In the genomic region with DNA sequence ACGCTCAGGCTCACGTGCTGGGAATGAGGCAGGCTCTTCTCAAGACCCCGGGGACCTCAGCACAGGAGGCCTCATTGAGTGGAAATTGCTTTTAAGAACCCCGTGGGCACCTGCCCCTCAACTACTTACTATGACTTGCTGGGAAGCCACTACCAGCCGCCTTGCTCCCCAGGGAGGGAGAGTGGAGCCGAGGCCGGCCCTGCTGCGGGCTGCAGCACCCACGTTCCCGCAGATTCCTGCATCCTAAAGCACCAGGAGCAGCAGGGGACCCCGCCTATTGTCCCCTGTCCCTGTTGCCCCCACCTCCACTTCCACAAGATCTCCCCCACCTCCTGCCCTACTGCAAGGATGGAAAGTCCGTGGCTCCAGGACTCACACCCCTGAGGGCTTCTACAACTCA, we compare ENCODE assay signal across 23 cellular contexts.
"Had no signal": no experiment of that assay in that cellular context is flagged by ENCODE, and none has a peak within 500 bp of the region (broad histone marks: within the 10 kb centered on the region; RNA-seq: fewer than 3 reads in every experiment).

No MANE protein-coding gene starts in this region.

- H3K27ac Mint-ChIP-seq: dendritic cell treated with granulocyte-macrophage colony-stimulating factor and Interleukin-4, amounts not matched to agents 40 ng/mL and 50 ng/mL, for 4 days; effector memory CD8-positive, alpha-beta T cell; endodermal cell had no signal

- H3K9me3 ChIP-seq: colonic mucosa, esophagus muscularis mucosa, gastrocnemius medialis, gastroesophageal sphincter had no signal

- H3K27me3 ChIP-seq: colonic mucosa, esophagus muscularis mucosa, esophagus squamous epithelium, foreskin keratinocyte, gastrocnemius medialis, gastroesophageal sphincter had no signal

- H3K4me1 ChIP-seq: colonic mucosa, esophagus squamous epithelium, foreskin keratinocyte, gastrocnemius medialis had no signal

- H3K27me3 Mint-ChIP-seq: dendritic cell treated with granulocyte-macrophage colony-stimulating factor and Interleukin-4, amounts not matched to agents 40 ng/mL and 50 ng/mL, for 4 days; effector memory CD8-positive, alpha-beta T cell had no signal

- H3K4me3 ChIP-seq: colonic mucosa, coronary artery, dorsolateral prefrontal cortex, esophagus muscularis mucosa, esophagus squamous epithelium, gastrocnemius medialis, gastroesophageal sphincter had no signal

- H3K27ac ChIP-seq: colonic mucosa, coronary artery, dorsolateral prefrontal cortex, epithelial cell of prostate, esophagus muscularis mucosa, esophagus squamous epithelium, foreskin keratinocyte, gastrocnemius medialis, gastroesophageal sphincter had no signal

- DNase-seq: colonic mucosa; cortex of kidney; dermis blood vessel endothelial cell; dorsolateral prefrontal cortex; effector CD4-positive, alpha-beta T cell; effector CD8-positive, alpha-beta T cell; effector memory CD4-positive, alpha-beta T cell; effector memory CD8-positive, alpha-beta T cell; endodermal cell; erythroblast; esophagus squamous epithelium; foreskin fibroblast; foreskin keratinocyte; foreskin melanocyte; gastrocnemius medialis; glutamatergic neuron; head of caudate nucleus had no signal

- H3K36me3 ChIP-seq: colonic mucosa, esophagus muscularis mucosa, esophagus squamous epithelium, gastrocnemius medialis, gastroesophageal sphincter had no signal

- ATAC-seq: effector memory CD8-positive, alpha-beta T cell; esophagus mucosa; foreskin keratinocyte; gastrocnemius medialis; gastroesophageal sphincter had no signal

- H3K4me1 Mint-ChIP-seq: endodermal cell had no signal

- H3K4me3 Mint-ChIP-seq: dendritic cell treated with granulocyte-macrophage colony-stimulating factor and Interleukin-4, amounts not matched to agents 40 ng/mL and 50 ng/mL, for 4 days; effector memory CD8-positive, alpha-beta T cell; endodermal cell had no signal
